ENCODE assay signal across 29 cellular contexts in the genomic region with DNA sequence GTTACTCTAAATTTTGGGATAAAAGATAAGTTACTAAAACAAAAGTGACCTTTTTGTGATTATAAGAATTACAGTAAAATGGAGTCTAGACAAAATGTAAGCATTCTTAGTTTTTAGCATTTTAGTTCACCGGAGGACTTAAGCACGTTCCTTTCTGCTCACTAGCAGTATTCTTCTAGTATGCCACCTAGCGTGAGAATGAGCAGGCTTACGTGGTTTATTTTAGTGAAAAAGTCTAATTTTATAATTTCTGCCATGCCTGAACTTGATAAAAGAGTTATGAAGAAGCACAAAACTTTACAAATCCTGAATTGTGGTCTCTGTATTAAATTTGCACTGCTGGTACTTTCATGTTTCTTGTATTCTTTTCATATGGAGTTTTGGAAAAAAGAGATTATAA. TPM values are rescaled to one million over a fixed set of nuclear protein-coding genes. Genes with fewer than 3 reads are reported as not detected.
"Had no signal": no experiment of that assay in that cellular context is flagged by ENCODE, and none has a peak within 500 bp of the region (broad histone marks: within the 10 kb centered on the region; RNA-seq: fewer than 3 reads in every experiment).

No MANE protein-coding gene starts in this region.

- H3K27me3 ChIP-seq: ovary, suprapubic skin, upper lobe of right lung had no signal

- H3K36me3 Mint-ChIP-seq: mesothelial cell of epicardium; natural killer cell; stimulated activated effector memory CD8-positive, alpha-beta T cell treated with anti-CD3 and anti-CD28 coated beads, Interleukin-12 subunit alpha, Interleukin-12 subunit beta, amount 100 ng/mL, for 72 hours had no signal

- H3K9me3 Mint-ChIP-seq: immature natural killer cell; mesothelial cell of epicardium; naive B cell; natural killer cell; nephron progenitor cell; stimulated activated effector memory CD8-positive, alpha-beta T cell treated with anti-CD3 and anti-CD28 coated beads, Interleukin-12 subunit alpha, Interleukin-12 subunit beta, amount 100 ng/mL, for 72 hours; stimulated activated naive CD8-positive, alpha-beta T cell treated with anti-CD3 and anti-CD28 coated beads, Interleukin-15, Interleukin-2, amounts not matched to agents 100 ng/mL and 50 ng/mL, for 24 hours had no signal

- H3K4me3 ChIP-seq: left ventricle myocardium inferior, lung, ovary, skin epidermis, suprapubic skin, thoracic aorta, tibial artery, upper lobe of right lung had no signal

- H3K27me3 Mint-ChIP-seq: progenitor cell of endocrine pancreas had no signal

- H3K36me3 ChIP-seq: left ventricle myocardium inferior, ovary, suprapubic skin, thoracic aorta, tibial artery, upper lobe of right lung had no signal

- H3K4me1 Mint-ChIP-seq: immature natural killer cell; mesothelial cell of epicardium; naive B cell; natural killer cell; nephron progenitor cell; stimulated activated effector memory CD8-positive, alpha-beta T cell treated with anti-CD3 and anti-CD28 coated beads, Interleukin-12 subunit alpha, Interleukin-12 subunit beta, amount 100 ng/mL, for 72 hours had no signal

- DNase-seq: hypothalamus; immature natural killer cell; islet precursor cell; left ventricle myocardium inferior; mesendoderm; naive B cell; natural killer cell; nephron progenitor cell; ovary; right cardiac atrium; stimulated activated CD4-positive, alpha-beta T cell treated with anti-CD3 and anti-CD28 coated beads, Interleukin-12 subunit alpha, Interleukin-12 subunit beta, amount 100 ng/mL, for 4 hours; stimulated activated CD4-positive, alpha-beta T cell treated with anti-CD3 and anti-CD28 coated beads, Interleukin-15, amount 100 ng/mL, for 24 hours; stimulated activated CD4-positive, alpha-beta T cell treated with anti-CD3 and anti-CD28 coated beads, Interleukin-4, amount 100 ng/mL, for 24 hours; stimulated activated naive CD4-positive, alpha-beta T cell; tibial artery; trophoblast cell; upper lobe of right lung had no signal

- H3K4me1 ChIP-seq: suprapubic skin, tibial artery, upper lobe of right lung had no signal

- H3K27ac Mint-ChIP-seq: immature natural killer cell; mesothelial cell of epicardium; naive B cell; natural killer cell; nephron progenitor cell; progenitor cell of endocrine pancreas; stimulated activated effector memory CD8-positive, alpha-beta T cell treated with anti-CD3 and anti-CD28 coated beads, Interleukin-12 subunit alpha, Interleukin-12 subunit beta, amount 100 ng/mL, for 72 hours; stimulated activated naive CD8-positive, alpha-beta T cell treated with anti-CD3 and anti-CD28 coated beads, Interleukin-15, Interleukin-2, amounts not matched to agents 100 ng/mL and 50 ng/mL, for 24 hours had no signal

- H3K27ac ChIP-seq: left ventricle myocardium inferior, ovary, skin epidermis, suprapubic skin, thoracic aorta, tibial artery, upper lobe of right lung had no signal

- H3K9me3 ChIP-seq: left ventricle myocardium inferior, ovary, suprapubic skin, thoracic aorta, tibial artery, upper lobe of right lung had no signal

- H3K4me3 Mint-ChIP-seq: immature natural killer cell; mesothelial cell of epicardium; naive B cell; natural killer cell; nephron progenitor cell; stimulated activated effector memory CD8-positive, alpha-beta T cell treated with anti-CD3 and anti-CD28 coated beads, Interleukin-12 subunit alpha, Interleukin-12 subunit beta, amount 100 ng/mL, for 72 hours; stimulated activated naive CD8-positive, alpha-beta T cell treated with anti-CD3 and anti-CD28 coated beads, Interleukin-15, Interleukin-2, amounts not matched to agents 100 ng/mL and 50 ng/mL, for 24 hours had no signal

RNA-seq across cellular contexts. Expression of a gene that starts 12.6 kb away (rescaled TPM):
- total RNA-seq: kidney epithelial cell, left ventricle myocardium inferior, mononuclear cell, natural killer cell, right cardiac atrium, sciatic nerve, subcutaneous adipose tissue, thoracic aorta, upper lobe of right lung had no signal
- polyA plus RNA-seq: immature natural killer cell, right cardiac atrium had no signal
